Comparison of ENCODE assay signal across 10 cellular contexts in genomic region chr14:24310387-24310665, GRCh38. TPM values are rescaled to one million over a fixed set of nuclear protein-coding genes. Genes with fewer than 3 reads are reported as not detected.
DNase-seq lines count a peak whose midpoint lies in the region; ATAC-seq, FAIRE-seq and TF ChIP-seq lines count a peak whose summit lies in the region.
"Had no signal": no experiment of that assay in that cellular context is flagged by ENCODE, and none has a peak within 500 bp of the region (broad histone marks: within the 10 kb centered on the region; RNA-seq: fewer than 3 reads in every experiment).

No MANE protein-coding gene starts in this region.

- peak overlapping the region; percentile 75 for H3K4me3 Mint-ChIP-seq in CD8-positive, alpha-beta T cell

- H3K36me3 ChIP-seq in CD8-positive, alpha-beta T cell (ENCODE audit: insufficient read depth, low read length) = peaks cover 16% of the 10 kb centered on the region
- peaks cover 79% of the 10 kb centered on the region for H3K36me3 ChIP-seq in OCI-LY7 (ENCODE audit: insufficient read depth, low read length)
- H3K36me3 ChIP-seq in pancreas = peaks cover 0 to 13% (median 2%) of the 10 kb centered on the region in 3 donors
- peaks cover 0 to 10% of the 10 kb centered on the region in 2 donors for H3K36me3 ChIP-seq in aorta (ENCODE audit: control insufficient read depth in 1 of 2, insufficient read depth in 2 of 2, low read length in 1 of 2)

- H3K4me1 Mint-ChIP-seq in CD8-positive, alpha-beta T cell (ENCODE audit: low read depth) = peaks cover 67% of the 10 kb centered on the region

- no peak for TF ChIP-seq CTCF in CD8-positive, alpha-beta T cell (IDR thresholded peaks at IDR 0.05)
- no peak for TF ChIP-seq CTCF in OCI-LY7 (conservative IDR thresholded peaks at IDR 0.05; ENCODE audit: low read length)
- no peak for TF ChIP-seq CTCF in epithelial cell of esophagus (IDR thresholded peaks at IDR 0.05; ENCODE audit: insufficient read depth, low read depth, low read length, missing control alignments)
- TF ChIP-seq CTCF in pancreas (IDR thresholded peaks at IDR 0.05) = no peak

- CTCF ChIA-PET in CD8-positive, alpha-beta T cell (lab: Charles Lee) = interaction anchor here (0.8 to 10.6 kb wide), 9 partner anchors 8 to 121 kb away, joined by 3 to 192 read pairs (median 37); partner anchors contain the start of genes ADCY4, DHRS1, KHNYN and MDP1
- CTCF ChIA-PET in OCI-LY7 (lab: Charles Lee; ENCODE audit: unreplicated experiment) = interaction anchor here (0.9 kb wide), 1 partner anchor 13 kb away, joined by 4 read pairs; no protein-coding TSS in a partner anchor

- no peak for ATAC-seq in CD8-positive, alpha-beta T cell
- ATAC-seq in pancreas (no peak), aorta (ENCODE audit: low FRiP score) (no peak), GM19463 (IDR thresholded peaks at IDR 0.05; ENCODE audit: unreplicated experiment) (no peak), HG02678 (IDR thresholded peaks at IDR 0.05; ENCODE audit: unreplicated experiment) (no peak)
- ATAC-seq: HCT116 had no signal

- no peaks in the 10 kb centered on the region for H3K9me2 ChIP-seq in OCI-LY7 (ENCODE audit: insufficient read depth, low read length)

- peaks cover 29% of the 10 kb centered on the region for H3K36me3 Mint-ChIP-seq in CD8-positive, alpha-beta T cell

- DNase-seq in CD8-positive, alpha-beta T cell = no peak
- no peak for DNase-seq in OCI-LY7 (ENCODE audit: low spot score)
- no peak for DNase-seq in epithelial cell of esophagus (ENCODE audit: low read depth)
- DNase-seq in pancreas = peak in 2 of 6 donors; percentile 46 to 57
- DNase-seq in aorta = no peak
- no peak for DNase-seq in effector CD4-positive, alpha-beta T cell

- WGBS in pancreas, 2 donors = 14 to 20% methylated on average over 4 of the region's 4 CpGs
- WGBS in aorta, 2 donors = 14 to 15% methylated on average over 4 of the region's 4 CpGs

- peak overlapping the region; percentile 63 for H3K27ac ChIP-seq in CD8-positive, alpha-beta T cell (ENCODE audit: low read depth, low read length)
- H3K27ac ChIP-seq in OCI-LY7 (ENCODE audit: low read depth, low read length, poor library complexity, severe bottlenecking) = no peak overlapping the region
- peak overlapping the region; percentile 76 to 91 (median 89) for H3K27ac ChIP-seq in pancreas
- H3K27ac ChIP-seq in aorta (ENCODE audit: low read depth in 1 of 2, low read length in 2 of 2) = peak overlapping the region in 1 of 2 donors; percentile 45

- no peaks in the 10 kb centered on the region for H3K79me2 ChIP-seq in OCI-LY7 (ENCODE audit: insufficient read depth, low read depth, low read length)

- no peaks in the 10 kb centered on the region for H3K27me3 ChIP-seq in CD8-positive, alpha-beta T cell (ENCODE audit: insufficient read depth, low read length)
- H3K27me3 ChIP-seq in pancreas (no peaks in the 10 kb centered on the region), aorta (ENCODE audit: control insufficient read depth in 1 of 2, insufficient read depth in 2 of 2, low read length in 1 of 2) (no peaks in the 10 kb centered on the region)

- peak overlapping the region; percentile 87 for H3K27ac Mint-ChIP-seq in CD8-positive, alpha-beta T cell

- peaks cover 62% of the 10 kb centered on the region for H3K4me1 ChIP-seq in CD8-positive, alpha-beta T cell (ENCODE audit: insufficient read depth, low read length)
- H3K4me1 ChIP-seq in OCI-LY7 (ENCODE audit: insufficient read depth, low read length, poor library complexity, severe bottlenecking) = peaks cover 38% of the 10 kb centered on the region
- H3K4me1 ChIP-seq in pancreas = peaks cover 25 to 44% (median 33%) of the 10 kb centered on the region in 3 donors
- H3K4me1 ChIP-seq in aorta (ENCODE audit: control insufficient read depth in 1 of 2, insufficient read depth in 2 of 2, low read length in 2 of 2) = no peaks in the 10 kb centered on the region

- POLR2A ChIA-PET in CD8-positive, alpha-beta T cell (lab: Charles Lee) = interaction anchor here (0.8 to 3.2 kb wide), 12 partner anchors 10 to 174 kb away, joined by 3 to 35 read pairs (median 5); partner anchors contain the start of genes CBLN3, DHRS1, GMPR2 and KHNYN
- POLR2A ChIA-PET in OCI-LY7 (lab: Charles Lee) = interaction anchor here (0.7 to 2.5 kb wide), 3 partner anchors 9 to 39 kb away, joined by 3 to 9 read pairs (median 4); partner anchors contain the start of genes DHRS1, NOP9 and RABGGTA

- intact Hi-C loops in CD8-positive, alpha-beta T cell (cut with DNase I, micrococcal nuclease) = loop anchor here (1.0 to 5.0 kb wide), 5 partner anchors 11 to 68 kb away; partner anchors contain the start of genes DHRS1 (in 1 of the 2), NOP9 (in 1 of the 2), RABGGTA (in 1 of the 2) and TINF2 (in 1 of the 2)
- intact Hi-C loops in OCI-LY7 (cut with micrococcal nuclease; ENCODE audit: unreplicated experiment) = no loop called here
- intact Hi-C loops in pancreas (cut with DNase I) = no loop called here
- intact Hi-C loops in aorta (cut with DNase I) = no loop called here

- H4K20me1 ChIP-seq in OCI-LY7 (ENCODE audit: insufficient read depth, low read length) = no peaks in the 10 kb centered on the region

- H3K9me3 Mint-ChIP-seq in CD8-positive, alpha-beta T cell = no peaks in the 10 kb centered on the region
- H3K9me3 Mint-ChIP-seq: brain had no signal

- FAIRE-seq in pancreas (lab: Jason Lieb, UNC) = no peak

- peak overlapping the region; percentile 52 for H3K4me3 ChIP-seq in CD8-positive, alpha-beta T cell (ENCODE audit: low read depth, low read length)
- H3K4me3 ChIP-seq in OCI-LY7 (ENCODE audit: low read depth, low read length, poor library complexity, severe bottlenecking) (no peak overlapping the region), epithelial cell of esophagus (ENCODE audit: low read length) (peak overlapping the region; percentile 57), pancreas (peak overlapping the region; percentile 33 to 64 (median 47)), aorta (ENCODE audit: low read length in 2 of 2) (no peak overlapping the region)

- H3K4me2 ChIP-seq in OCI-LY7 (ENCODE audit: low read length) = peak overlapping the region; percentile 39; the same call in 1 of the 2 replicates

- BruUV-seq in OCI-LY7 (replicated peaks; lab: Mats Ljungman, UMichigan) = no TSS peak

- no peaks in the 10 kb centered on the region for H3K27me3 Mint-ChIP-seq in CD8-positive, alpha-beta T cell (ENCODE audit: low read depth)

- no peak overlapping the region for H2AFZ ChIP-seq in OCI-LY7 (ENCODE audit: low read length)

- H3K9me3 ChIP-seq in CD8-positive, alpha-beta T cell (ENCODE audit: low read length) = no peaks in the 10 kb centered on the region
- H3K9me3 ChIP-seq in OCI-LY7 (ENCODE audit: low read length) (no peaks in the 10 kb centered on the region), pancreas (no peaks in the 10 kb centered on the region), aorta (ENCODE audit: control insufficient read depth, low read length) (no peaks in the 10 kb centered on the region)

RNA-seq across cellular contexts. Expression of gene LTB4R2, which starts 0.4 kb away (rescaled TPM):
- total RNA-seq in CD8-positive, alpha-beta T cell = 10 to 100 TPM; 18.9 to 21.5 TPM
- total RNA-seq in OCI-LY7 (2014; rRNA removed; shearing (Covaris generic)) = 15.7 and 18.2 TPM in 2 replicates
- 37.6 TPM in 2 replicates for total RNA-seq in OCI-LY7 (2022)
- 1 to 10 TPM; 1.5 to 3.0 (median 2.2) TPM for total RNA-seq in pancreas
- polyA plus RNA-seq in pancreas = 1 to 10 TPM in 1 of 2 donors, under 1 TPM in 1; 0.73 to 3.1 TPM
- total RNA-seq in aorta = 1 to 10 TPM; 3.7 to 5.5 TPM
- polyA plus RNA-seq in aorta = under 1 TPM; 0.38 to 0.95 TPM

RNA-seq across cellular contexts. Expression of gene LTB4R, which starts 1.0 kb away (rescaled TPM):
- 10 to 100 TPM; 15.4 to 16.7 TPM for total RNA-seq in CD8-positive, alpha-beta T cell
- total RNA-seq in OCI-LY7 (2014; rRNA removed; shearing (Covaris generic)) = 15.8 and 17.9 TPM in 2 replicates
- total RNA-seq in OCI-LY7 (2022) (28.3 and 30.5 TPM in 2 replicates), pancreas (1 to 10 TPM; 1.9 to 3.2 (median 2.3) TPM), aorta (1 to 10 TPM; 7.0 to 8.2 TPM)
- polyA plus RNA-seq in pancreas (10 to 100 TPM; 13.0 to 15.5 TPM), aorta (1 to 10 TPM; 2.9 to 5.2 TPM)

RNA-seq across cellular contexts. Expression of gene CIDEB, which starts 2.5 kb away (rescaled TPM):
- 10 to 100 TPM; 11.8 to 13.4 TPM for total RNA-seq in CD8-positive, alpha-beta T cell
- not detected in 2 replicates for total RNA-seq in OCI-LY7 (2014; rRNA removed; shearing (Covaris generic))
- total RNA-seq in OCI-LY7 (2022) (1.6 and 3.2 TPM in 2 replicates), pancreas (10 to 100 TPM in 3 of 6 donors, 1 to 10 TPM in 3; 6.3 to 11.3 (median 9.4) TPM), aorta (10 to 100 TPM; 12.2 to 13.9 TPM)
- polyA plus RNA-seq in pancreas (10 to 100 TPM in 1 of 2 donors, 1 to 10 TPM in 1; 9.2 to 15.0 TPM), aorta (10 to 100 TPM in 1 of 2 donors, 1 to 10 TPM in 1; 3.3 to 17.2 TPM)

RNA-seq across cellular contexts. Expression of gene NOP9, which starts 10.7 kb away (rescaled TPM):
- 10 to 100 TPM; 35.6 to 35.8 TPM for total RNA-seq in CD8-positive, alpha-beta T cell
- 30.6 and 33.2 TPM in 2 replicates for total RNA-seq in OCI-LY7 (2014; rRNA removed; shearing (Covaris generic))
- total RNA-seq in OCI-LY7 (2022) (44.0 and 52.6 TPM in 2 replicates), pancreas (10 to 100 TPM in 4 of 6 donors, 1 to 10 TPM in 2; 8.8 to 13.9 (median 11.3) TPM), aorta (10 to 100 TPM; 17.8 to 19.9 TPM)
- polyA plus RNA-seq in pancreas (1 to 10 TPM; 6.2 to 8.7 TPM), aorta (10 to 100 TPM in 1 of 2 donors, 1 to 10 TPM in 1; 7.9 to 10.8 TPM)

RNA-seq across cellular contexts. Expression of gene DHRS1, which starts 10.7 kb away (rescaled TPM):
- total RNA-seq in CD8-positive, alpha-beta T cell = 10 to 100 TPM; 24.3 to 28.5 TPM
- 21.0 and 27.4 TPM in 2 replicates for total RNA-seq in OCI-LY7 (2014; rRNA removed; shearing (Covaris generic))
- 34.9 and 35.6 TPM in 2 replicates for total RNA-seq in OCI-LY7 (2022)
- total RNA-seq in pancreas = 10 to 100 TPM in 3 of 6 donors, 1 to 10 TPM in 3; 6.1 to 15.3 (median 11.2) TPM
- 10 to 100 TPM; 18.9 to 21.1 TPM for polyA plus RNA-seq in pancreas
- 10 to 100 TPM; 21.2 to 27.3 TPM for total RNA-seq in aorta
- polyA plus RNA-seq in aorta = 10 to 100 TPM; 29.6 to 33.2 TPM

Comparison
In these comparisons a context has a peak if more than half of its experiments do, and no peak if none do; other contexts are left out.
1. H3K4me3 ChIP-seq: peak in CD8-positive, alpha-beta T cell (single experiment), epithelial cell of esophagus (single experiment) and pancreas (4 of 4); none in OCI-LY7 (single experiment) and aorta (0 of 2).
2. intact Hi-C loops: an anchor here in CD8-positive, alpha-beta T cell (1.0 to 5.0 kb wide); none called in OCI-LY7, pancreas and aorta.